In genomic region chr14:71629765-71630502, GRCh38 we compare ENCODE assay signal across 25 cellular contexts.
A peak's percentile ranks its signal among the peaks of the same experiment; 100 is the strongest.
DNase-seq lines count a peak whose midpoint lies in the region; ATAC-seq, FAIRE-seq and TF ChIP-seq lines count a peak whose summit lies in the region.
"Had no signal": no experiment of that assay in that cellular context is flagged by ENCODE, and none has a peak within 500 bp of the region (broad histone marks: within the 10 kb centered on the region; RNA-seq: fewer than 3 reads in every experiment).

No MANE protein-coding gene starts in this region.

- H3K9me3 Mint-ChIP-seq in WTC11 (peaks cover 12% of the 10 kb centered on the region), GM23338 (peaks cover 5% of the 10 kb centered on the region; the same call in 2 of the 3 replicates)
- H3K9me3 Mint-ChIP-seq: activated naive CD4-positive, alpha-beta T cell treated with anti-CD3 and anti-CD28 coated beads, Interleukin-2, amount 50 U/mL, for 24 hours; stimulated activated naive CD8-positive, alpha-beta T cell treated with anti-CD3 and anti-CD28 coated beads, Interleukin-15, Interleukin-2, amounts not matched to agents 100 ng/mL and 50 ng/mL, for 24 hours had no signal

- H4K20me1 ChIP-seq in GM23338 (replicated peaks; ENCODE audit: insufficient read depth) = no peaks in the 10 kb centered on the region

- peak overlapping the region; percentile 33 for H3K4me2 ChIP-seq in skeletal muscle satellite cell (ENCODE audit: low read length)
- no peak overlapping the region for H3K4me2 ChIP-seq in GM23338
- H3K4me2 ChIP-seq: neural progenitor cell had no signal

- H3K4me3 ChIP-seq in fibroblast of mammary gland (ENCODE audit: control insufficient read depth, low read depth, low read length) (no peak overlapping the region), skeletal muscle satellite cell (ENCODE audit: low read length) (no peak overlapping the region), GM23338 (no peak overlapping the region)
- H3K4me3 ChIP-seq: neural progenitor cell, psoas muscle, thyroid gland had no signal

- ATAC-seq in WTC11 (no peak), HG03378 (IDR thresholded peaks at IDR 0.05; ENCODE audit: unreplicated experiment) (no peak), GM23338 (no peak)
- ATAC-seq: HepG2, psoas muscle had no signal

- H3K4me3 Mint-ChIP-seq in WTC11 = no peak overlapping the region
- no peak overlapping the region for H3K4me3 Mint-ChIP-seq in GM23338
- H3K4me3 Mint-ChIP-seq: activated naive CD4-positive, alpha-beta T cell treated with anti-CD3 and anti-CD28 coated beads, Interleukin-2, amount 50 U/mL, for 24 hours; activated T-helper 1 cell treated with anti-CD3 and anti-CD28 coated beads, Interleukin-12 subunit alpha, Interleukin-12 subunit beta, Interleukin-2, Interleukin-4 antibody, amounts not matched to agents 30 ng/mL and 10 ng/mL and 1 ng/mL, durations not matched to agents 14 hours and 24 hours and 36 hours; CD4-positive, alpha-beta T cell; neural progenitor cell; stimulated activated naive CD8-positive, alpha-beta T cell treated with anti-CD3 and anti-CD28 coated beads, Interleukin-15, Interleukin-2, amounts not matched to agents 100 ng/mL and 50 ng/mL, for 24 hours had no signal

- no peak for TF ChIP-seq POLR2A in GM12892 (IDR thresholded peaks at IDR 0.05; ENCODE audit: low read depth, low read length)

- no peak overlapping the region for H2AFZ ChIP-seq in GM23338
- H2AFZ ChIP-seq: neural progenitor cell had no signal

- no peak for DNase-seq in GM12892 (ENCODE audit: insufficient read length)
- DNase-seq in WTC11 (ENCODE audit: low spot score) = no peak
- peak; percentile 45 for DNase-seq in fibroblast of mammary gland (ENCODE audit: low read depth)
- DNase-seq in AG08395 (ENCODE audit: low spot score) = no peak
- no peak for DNase-seq in HuH-7.5 (ENCODE audit: low spot score)
- DNase-seq in GM23338 (ENCODE audit: low spot score) = no peak
- DNase-seq: activated CD4-positive, alpha-beta T cell treated with anti-CD3 and anti-CD28 coated beads, Interleukin-2, amount 50 U/mL, for 1 hour; CD4-positive, alpha-beta T cell; DMS 273 treated with DMSO at 0.1 percent for 48 hours; effector memory CD4-positive, alpha-beta T cell; kidney glomerular epithelial cell; NCI-H1048; NCI-H1694 treated with DMSO at 0.1 percent for 48 hours; NCI-H69; psoas muscle; thyroid gland had no signal

- H3K9me2 ChIP-seq in GM23338 (ENCODE audit: insufficient read depth) = no peaks in the 10 kb centered on the region

- no peaks in the 10 kb centered on the region for H3K9me3 ChIP-seq in skeletal muscle satellite cell (replicated peaks; ENCODE audit: low read length)
- H3K9me3 ChIP-seq: psoas muscle, thyroid gland had no signal

- POLR2A ChIA-PET in WTC11 (lab: Charles Lee) = no interaction called here

- H3K79me2 ChIP-seq in GM23338 (replicated peaks; ENCODE audit: insufficient read depth) = no peaks in the 10 kb centered on the region; the same call in 1 of the 2 replicates

- H3K4me1 ChIP-seq in skeletal muscle satellite cell (ENCODE audit: control insufficient read depth, insufficient read depth, low read length) = peaks cover 21% of the 10 kb centered on the region
- no peaks in the 10 kb centered on the region for H3K4me1 ChIP-seq in GM23338 (ENCODE audit: insufficient read depth)
- H3K4me1 ChIP-seq: psoas muscle, thyroid gland had no signal

- H3K36me3 ChIP-seq in skeletal muscle satellite cell (ENCODE audit: insufficient read depth, low read length) = no peaks in the 10 kb centered on the region
- no peaks in the 10 kb centered on the region for H3K36me3 ChIP-seq in GM23338 (ENCODE audit: insufficient read depth)
- H3K36me3 ChIP-seq: neural progenitor cell, thyroid gland had no signal

- FAIRE-seq in GM12892 (lab: Jason Lieb, UNC) = peak; percentile 33
- FAIRE-seq: H1, HepG2 had no signal

- H3K4me1 Mint-ChIP-seq in WTC11 (peaks cover 10% of the 10 kb centered on the region), GM23338 (peaks cover 7% of the 10 kb centered on the region; the same call in 2 of the 3 replicates)
- H3K4me1 Mint-ChIP-seq: activated naive CD4-positive, alpha-beta T cell treated with anti-CD3 and anti-CD28 coated beads, Interleukin-2, amount 50 U/mL, for 24 hours had no signal

- CTCF ChIA-PET in WTC11 (lab: Charles Lee) = no interaction called here

- TF ChIP-seq CTCF in WTC11 (IDR thresholded peaks at IDR 0.05) (no peak), fibroblast of mammary gland (conservative IDR thresholded peaks at IDR 0.05; ENCODE audit: control insufficient read depth, insufficient read depth, low read depth, low read length) (no peak), GM23338 (conservative IDR thresholded peaks at IDR 0.05; ENCODE audit: low read depth in 2 of 2) (no peak)

- H3K36me3 Mint-ChIP-seq in WTC11 (peaks cover 26% of the 10 kb centered on the region), GM23338 (ENCODE audit: low read depth) (peaks cover 40% of the 10 kb centered on the region)

- H3K27ac Mint-ChIP-seq in WTC11 (0 out of 2 replicates have a peak overlapping the region, but pooled peaks have one; percentile 17), GM23338 (no peak overlapping the region)
- H3K27ac Mint-ChIP-seq: activated naive CD4-positive, alpha-beta T cell treated with anti-CD3 and anti-CD28 coated beads, Interleukin-2, amount 50 U/mL, for 24 hours; activated T-helper 1 cell treated with anti-CD3 and anti-CD28 coated beads, Interleukin-12 subunit alpha, Interleukin-12 subunit beta, Interleukin-2, Interleukin-4 antibody, amounts not matched to agents 30 ng/mL and 10 ng/mL and 1 ng/mL, durations not matched to agents 14 hours and 24 hours and 36 hours; CD4-positive, alpha-beta T cell; neural progenitor cell; stimulated activated naive CD8-positive, alpha-beta T cell treated with anti-CD3 and anti-CD28 coated beads, Interleukin-15, Interleukin-2, amounts not matched to agents 100 ng/mL and 50 ng/mL, for 24 hours had no signal

- H3K27me3 Mint-ChIP-seq in WTC11 (ENCODE audit: low read depth) (no peaks in the 10 kb centered on the region), GM23338 (ENCODE audit: insufficient read depth, low read depth, poor library complexity) (no peaks in the 10 kb centered on the region)
- H3K27me3 Mint-ChIP-seq: activated naive CD4-positive, alpha-beta T cell treated with anti-CD3 and anti-CD28 coated beads, Interleukin-2, amount 50 U/mL, for 24 hours; CD4-positive, alpha-beta T cell; stimulated activated naive CD8-positive, alpha-beta T cell treated with anti-CD3 and anti-CD28 coated beads, Interleukin-15, Interleukin-2, amounts not matched to agents 100 ng/mL and 50 ng/mL, for 24 hours had no signal

- no peak overlapping the region for H3K27ac ChIP-seq in GM23338 (ENCODE audit: low read depth)
- H3K27ac ChIP-seq: HL-60, neural progenitor cell, psoas muscle, thyroid gland had no signal

- H3K9ac ChIP-seq in skeletal muscle satellite cell (ENCODE audit: low read depth, low read length) = no peak overlapping the region
- H3K9ac ChIP-seq: neural progenitor cell had no signal

- H3F3A ChIP-seq in GM23338 (replicated peaks; ENCODE audit: low read depth) = no peaks in the 10 kb centered on the region

- H3K27me3 ChIP-seq in skeletal muscle satellite cell (ENCODE audit: control insufficient read depth, insufficient read depth, low read length) (no peaks in the 10 kb centered on the region), GM23338 (ENCODE audit: insufficient read depth) (no peaks in the 10 kb centered on the region)
- H3K27me3 ChIP-seq: neural progenitor cell, thyroid gland had no signal

TF ChIP-seq in WTC11, 78 proteins besides CTCF, POLR2A, EP300 and RAD21:
- TF ChIP-seq IRF1 (CRISPR knock-in tag; IDR thresholded peaks at IDR 0.05) (no peak), IRF2 (CRISPR knock-in tag; IDR thresholded peaks at IDR 0.05; ENCODE audit: borderline replicate concordance, low read depth) (no peak), GRHL2 (CRISPR knock-in tag; IDR thresholded peaks at IDR 0.05; ENCODE audit: insufficient replicate concordance, severe bottlenecking) (no peak), SOX15 (CRISPR knock-in tag; IDR thresholded peaks at IDR 0.05) (no peak)

TF ChIP-seq in GM23338, 12 proteins besides CTCF, POLR2A, EP300 and RAD21 (continues in another document):
- TF ChIP-seq REST (IDR thresholded peaks at IDR 0.05; ENCODE audit: unreplicated experiment) = no peak
- TF ChIP-seq CREB1 (CRISPR knock-in tag; IDR thresholded peaks at IDR 0.05; ENCODE audit: low read depth) = no peak
- TF ChIP-seq ZNF331 (CRISPR knock-in tag; IDR thresholded peaks at IDR 0.05; ENCODE audit: low read depth) = no peak
- no peak for TF ChIP-seq ETS1 (IDR thresholded peaks at IDR 0.05)
- TF ChIP-seq JUNB (IDR thresholded peaks at IDR 0.05; ENCODE audit: unreplicated experiment) = no peak
